ENCODE assay signal across 8 cellular contexts in genomic region chr11:10322830-10323792, GRCh38. TPM values are rescaled to one million over a fixed set of nuclear protein-coding genes. Genes with fewer than 3 reads are reported as not detected.
DNase-seq lines count a peak whose midpoint lies in the region; ATAC-seq and TF ChIP-seq lines count a peak whose summit lies in the region.

No MANE protein-coding gene starts in this region.

- TF ChIP-seq CTCF in astrocyte of the spinal cord (IDR thresholded peaks at IDR 0.05; ENCODE audit: low read depth, low read length): peak; percentile 34

- no peak for ATAC-seq in HG02571 (IDR thresholded peaks at IDR 0.05; ENCODE audit: unreplicated experiment)

- H3K4me3 ChIP-seq in astrocyte of the spinal cord (ENCODE audit: low read depth, low read length): no peak overlapping the region

- DNase-seq in SIG-M5 treated with dmso at 0.1 percent for 504 hours (lab: John Stamatoyannopoulos, UW; ENCODE audit: unreplicated experiment): peak; percentile 54
- no peak for DNase-seq in SIG-M5 (lab: John Stamatoyannopoulos, UW)
- peak; percentile 81 for DNase-seq in LoVo (ENCODE audit: low spot score)
- peak; percentile 42 for DNase-seq in SKM-1 (lab: John Stamatoyannopoulos, UW; ENCODE audit: unreplicated experiment)
- peak; percentile 93 for DNase-seq in astrocyte of the spinal cord (ENCODE audit: low read depth, low spot score)
- peak; percentile 21 to 45 (median 26) for DNase-seq in immature natural killer cell
- peak in 2 of 3 donors; percentile 32 to 57 for DNase-seq in stimulated activated CD4-positive, alpha-beta T cell treated with anti-CD3 and anti-CD28 coated beads, Interleukin-12 subunit alpha, Interleukin-12 subunit beta, amount 100 ng/mL, for 48 hours (ENCODE audit: low read depth in 2 of 3, low spot score in 1 of 3)

- no peak overlapping the region for H3K4me3 Mint-ChIP-seq in immature natural killer cell

- in situ Hi-C loops in astrocyte of the spinal cord (cut with HindIII; ENCODE audit: low sequenced_read_pairs): no loop called here

- H3K27me3 Mint-ChIP-seq in immature natural killer cell (ENCODE audit: low read depth in 3 of 3): peaks cover 0 to 14% (median 1%) of the 10 kb centered on the region in 3 donors

- H3K4me1 Mint-ChIP-seq in immature natural killer cell: peaks cover 0 to 2% of the 10 kb centered on the region in 2 donors

- peaks cover 0 to 2% (median 0%) of the 10 kb centered on the region in 6 donors for H3K9me3 Mint-ChIP-seq in immature natural killer cell

- H3K36me3 Mint-ChIP-seq in immature natural killer cell: no peaks in the 10 kb centered on the region

- H3K27ac Mint-ChIP-seq in immature natural killer cell: no peak overlapping the region

RNA-seq across cellular contexts. Expression of gene ADM, which starts 18.2 kb away (rescaled TPM):
- polyA plus RNA-seq in immature natural killer cell: 1 to 10 TPM in 1 of 3 donors, under 1 TPM in 2; 0.19 to 2.1 (median 0.20) TPM

RNA-seq across cellular contexts. Expression of gene SBF2, which starts 29.1 kb away (rescaled TPM):
- 1 to 10 TPM; 3.2 to 6.9 (median 4.7) TPM for polyA plus RNA-seq in immature natural killer cell
